ENCODE assay signal across 2 cellular contexts in the genomic region with DNA sequence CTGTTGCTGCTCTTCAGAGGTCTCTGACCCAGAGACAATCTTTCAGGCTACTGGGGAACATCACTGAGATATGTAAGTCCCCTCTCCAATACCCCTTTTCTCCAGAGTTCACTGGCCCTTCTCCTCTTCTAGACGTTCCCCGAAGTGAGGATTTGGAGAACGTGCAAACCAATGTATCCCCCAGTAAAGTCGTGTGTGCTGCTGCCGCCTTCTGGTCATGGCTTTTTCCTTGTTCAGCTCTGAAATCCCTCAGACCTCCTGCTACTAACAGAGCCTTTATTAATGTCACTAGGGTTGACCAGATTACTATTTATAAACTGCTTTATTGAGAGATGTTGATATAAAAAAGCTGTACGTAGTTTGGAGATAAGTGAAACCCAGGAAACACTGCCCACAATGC.
TF ChIP-seq lines count a peak whose summit lies in the region.

No MANE protein-coding gene starts in this region.

TF ChIP-seq in WTC11, 78 proteins besides CTCF, POLR2A, EP300 and RAD21:
- TF ChIP-seq, protein P1, sequence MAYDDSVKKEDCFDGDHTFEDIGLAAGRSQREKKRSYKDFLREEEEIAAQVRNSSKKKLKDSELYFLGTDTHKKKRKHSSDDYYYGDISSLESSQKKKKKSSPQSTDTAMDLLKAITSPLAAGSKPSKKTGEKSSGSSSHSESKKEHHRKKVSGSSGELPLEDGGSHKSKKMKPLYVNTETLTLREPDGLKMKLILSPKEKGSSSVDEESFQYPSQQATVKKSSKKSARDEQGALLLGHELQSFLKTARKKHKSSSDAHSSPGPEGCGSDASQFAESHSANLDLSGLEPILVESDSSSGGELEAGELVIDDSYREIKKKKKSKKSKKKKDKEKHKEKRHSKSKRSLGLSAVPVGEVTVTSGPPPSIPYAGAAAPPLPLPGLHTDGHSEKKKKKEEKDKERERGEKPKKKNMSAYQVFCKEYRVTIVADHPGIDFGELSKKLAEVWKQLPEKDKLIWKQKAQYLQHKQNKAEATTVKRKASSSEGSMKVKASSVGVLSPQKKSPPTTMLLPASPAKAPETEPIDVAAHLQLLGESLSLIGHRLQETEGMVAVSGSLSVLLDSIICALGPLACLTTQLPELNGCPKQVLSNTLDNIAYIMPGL (CRISPR knock-in tag; IDR thresholded peaks at IDR 0.05), result no peak
- TF ChIP-seq, protein P2, sequence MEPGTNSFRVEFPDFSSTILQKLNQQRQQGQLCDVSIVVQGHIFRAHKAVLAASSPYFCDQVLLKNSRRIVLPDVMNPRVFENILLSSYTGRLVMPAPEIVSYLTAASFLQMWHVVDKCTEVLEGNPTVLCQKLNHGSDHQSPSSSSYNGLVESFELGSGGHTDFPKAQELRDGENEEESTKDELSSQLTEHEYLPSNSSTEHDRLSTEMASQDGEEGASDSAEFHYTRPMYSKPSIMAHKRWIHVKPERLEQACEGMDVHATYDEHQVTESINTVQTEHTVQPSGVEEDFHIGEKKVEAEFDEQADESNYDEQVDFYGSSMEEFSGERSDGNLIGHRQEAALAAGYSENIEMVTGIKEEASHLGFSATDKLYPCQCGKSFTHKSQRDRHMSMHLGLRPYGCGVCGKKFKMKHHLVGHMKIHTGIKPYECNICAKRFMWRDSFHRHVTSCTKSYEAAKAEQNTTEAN (CRISPR knock-in tag; IDR thresholded peaks at IDR 0.05), result no peak
- TF ChIP-seq TP53 (CRISPR knock-in tag; IDR thresholded peaks at IDR 0.05) (no peak), NR2C2 (CRISPR knock-in tag; IDR thresholded peaks at IDR 0.05) (no peak)

TF ChIP-seq in HepG2, 621 proteins besides CTCF, POLR2A, EP300 and RAD21:
- TF ChIP-seq, protein P3, sequence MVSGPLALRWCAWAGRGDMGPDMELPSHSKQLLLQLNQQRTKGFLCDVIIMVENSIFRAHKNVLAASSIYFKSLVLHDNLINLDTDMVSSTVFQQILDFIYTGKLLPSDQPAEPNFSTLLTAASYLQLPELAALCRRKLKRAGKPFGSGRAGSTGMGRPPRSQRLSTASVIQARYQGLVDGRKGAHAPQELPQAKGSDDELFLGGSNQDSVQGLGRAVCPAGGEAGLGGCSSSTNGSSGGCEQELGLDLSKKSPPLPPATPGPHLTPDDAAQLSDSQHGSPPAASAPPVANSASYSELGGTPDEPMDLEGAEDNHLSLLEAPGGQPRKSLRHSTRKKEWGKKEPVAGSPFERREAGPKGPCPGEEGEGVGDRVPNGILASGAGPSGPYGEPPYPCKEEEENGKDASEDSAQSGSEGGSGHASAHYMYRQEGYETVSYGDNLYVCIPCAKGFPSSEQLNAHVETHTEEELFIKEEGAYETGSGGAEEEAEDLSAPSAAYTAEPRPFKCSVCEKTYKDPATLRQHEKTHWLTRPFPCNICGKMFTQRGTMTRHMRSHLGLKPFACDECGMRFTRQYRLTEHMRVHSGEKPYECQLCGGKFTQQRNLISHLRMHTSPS (CRISPR knock-in tag; IDR thresholded peaks at IDR 0.05; ENCODE audit: low read depth), result no peak
- peak; percentile 15; the same call in 1 of the 2 replicates for TF ChIP-seq STAG1 (CRISPR knock-in tag; IDR thresholded peaks at IDR 0.05)
- TF ChIP-seq ZMYM3 (CRISPR knock-in tag; IDR thresholded peaks at IDR 0.05), result no peak
- TF ChIP-seq MLLT10 (CRISPR knock-in tag; IDR thresholded peaks at IDR 0.05), result no peak
- TF ChIP-seq, protein P4, sequence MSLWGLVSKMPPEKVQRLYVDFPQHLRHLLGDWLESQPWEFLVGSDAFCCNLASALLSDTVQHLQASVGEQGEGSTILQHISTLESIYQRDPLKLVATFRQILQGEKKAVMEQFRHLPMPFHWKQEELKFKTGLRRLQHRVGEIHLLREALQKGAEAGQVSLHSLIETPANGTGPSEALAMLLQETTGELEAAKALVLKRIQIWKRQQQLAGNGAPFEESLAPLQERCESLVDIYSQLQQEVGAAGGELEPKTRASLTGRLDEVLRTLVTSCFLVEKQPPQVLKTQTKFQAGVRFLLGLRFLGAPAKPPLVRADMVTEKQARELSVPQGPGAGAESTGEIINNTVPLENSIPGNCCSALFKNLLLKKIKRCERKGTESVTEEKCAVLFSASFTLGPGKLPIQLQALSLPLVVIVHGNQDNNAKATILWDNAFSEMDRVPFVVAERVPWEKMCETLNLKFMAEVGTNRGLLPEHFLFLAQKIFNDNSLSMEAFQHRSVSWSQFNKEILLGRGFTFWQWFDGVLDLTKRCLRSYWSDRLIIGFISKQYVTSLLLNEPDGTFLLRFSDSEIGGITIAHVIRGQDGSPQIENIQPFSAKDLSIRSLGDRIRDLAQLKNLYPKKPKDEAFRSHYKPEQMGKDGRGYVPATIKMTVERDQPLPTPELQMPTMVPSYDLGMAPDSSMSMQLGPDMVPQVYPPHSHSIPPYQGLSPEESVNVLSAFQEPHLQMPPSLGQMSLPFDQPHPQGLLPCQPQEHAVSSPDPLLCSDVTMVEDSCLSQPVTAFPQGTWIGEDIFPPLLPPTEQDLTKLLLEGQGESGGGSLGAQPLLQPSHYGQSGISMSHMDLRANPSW (CRISPR knock-in tag; IDR thresholded peaks at IDR 0.05; ENCODE audit: borderline replicate concordance), result no peak
- TF ChIP-seq, protein P5, sequence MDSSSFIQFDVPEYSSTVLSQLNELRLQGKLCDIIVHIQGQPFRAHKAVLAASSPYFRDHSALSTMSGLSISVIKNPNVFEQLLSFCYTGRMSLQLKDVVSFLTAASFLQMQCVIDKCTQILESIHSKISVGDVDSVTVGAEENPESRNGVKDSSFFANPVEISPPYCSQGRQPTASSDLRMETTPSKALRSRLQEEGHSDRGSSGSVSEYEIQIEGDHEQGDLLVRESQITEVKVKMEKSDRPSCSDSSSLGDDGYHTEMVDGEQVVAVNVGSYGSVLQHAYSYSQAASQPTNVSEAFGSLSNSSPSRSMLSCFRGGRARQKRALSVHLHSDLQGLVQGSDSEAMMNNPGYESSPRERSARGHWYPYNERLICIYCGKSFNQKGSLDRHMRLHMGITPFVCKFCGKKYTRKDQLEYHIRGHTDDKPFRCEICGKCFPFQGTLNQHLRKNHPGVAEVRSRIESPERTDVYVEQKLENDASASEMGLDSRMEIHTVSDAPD (CRISPR knock-in tag; IDR thresholded peaks at IDR 0.05), result no peak
- TF ChIP-seq, protein P6, sequence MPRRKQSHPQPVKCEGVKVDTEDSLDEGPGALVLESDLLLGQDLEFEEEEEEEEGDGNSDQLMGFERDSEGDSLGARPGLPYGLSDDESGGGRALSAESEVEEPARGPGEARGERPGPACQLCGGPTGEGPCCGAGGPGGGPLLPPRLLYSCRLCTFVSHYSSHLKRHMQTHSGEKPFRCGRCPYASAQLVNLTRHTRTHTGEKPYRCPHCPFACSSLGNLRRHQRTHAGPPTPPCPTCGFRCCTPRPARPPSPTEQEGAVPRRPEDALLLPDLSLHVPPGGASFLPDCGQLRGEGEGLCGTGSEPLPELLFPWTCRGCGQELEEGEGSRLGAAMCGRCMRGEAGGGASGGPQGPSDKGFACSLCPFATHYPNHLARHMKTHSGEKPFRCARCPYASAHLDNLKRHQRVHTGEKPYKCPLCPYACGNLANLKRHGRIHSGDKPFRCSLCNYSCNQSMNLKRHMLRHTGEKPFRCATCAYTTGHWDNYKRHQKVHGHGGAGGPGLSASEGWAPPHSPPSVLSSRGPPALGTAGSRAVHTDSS (CRISPR knock-in tag; conservative IDR thresholded peaks at IDR 0.05), result no peak
